26 cellular contexts compared by ENCODE assay signal in the genomic region with DNA sequence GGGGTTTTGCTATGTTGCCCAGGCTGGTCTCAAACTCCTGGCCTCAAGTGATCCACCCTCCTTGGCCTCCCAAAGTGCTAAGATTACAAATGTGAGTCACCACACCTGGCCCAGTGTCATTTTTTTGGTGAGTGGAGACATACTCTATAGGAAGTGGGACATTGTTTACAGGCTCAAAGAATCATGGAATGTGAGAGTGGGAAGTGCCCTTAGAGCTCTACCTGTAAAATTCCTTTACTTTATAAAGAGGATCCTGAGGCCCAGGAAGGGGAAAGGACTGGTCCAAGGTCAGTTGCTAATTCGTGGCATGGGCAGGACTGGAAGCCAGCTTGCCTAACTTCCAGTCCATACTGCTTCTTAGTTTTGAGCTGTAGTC. TPM values are rescaled to one million over a fixed set of nuclear protein-coding genes. Genes with fewer than 3 reads are reported as not detected.
DNase-seq lines count a peak whose midpoint lies in the region; ATAC-seq, FAIRE-seq and TF ChIP-seq lines count a peak whose summit lies in the region.
"Had no signal": no experiment of that assay in that cellular context is flagged by ENCODE, and none has a peak within 500 bp of the region (broad histone marks: within the 10 kb centered on the region; RNA-seq: fewer than 3 reads in every experiment).

No MANE protein-coding gene starts in this region.

- FAIRE-seq in pancreas (lab: Jason Lieb, UNC), result no peak
- FAIRE-seq: GM18507, H1 had no signal

- no peak overlapping the region for H3K9ac ChIP-seq in PC-3 (ENCODE audit: low read length)
- H3K9ac ChIP-seq: BLaER1 treated with 17β-estradiol and CSF1 and Interleukin-3, amounts not matched to agents 10 nM and 100 nM had no signal

- CTCF ChIA-PET in PC-3 (lab: Charles Lee), result interaction anchor here (0.6 kb wide), 1 partner anchor 11 kb away, joined by 7 read pairs; no protein-coding TSS in a partner anchor

- H3F3A ChIP-seq in PC-3 (ENCODE audit: low read length, unreplicated experiment), result no peaks in the 10 kb centered on the region

- POLR2A ChIA-PET in PC-3 (lab: Charles Lee; ENCODE audit: unreplicated experiment), result no interaction called here

- H3K4me2 ChIP-seq in PC-3 (ENCODE audit: low read length), result 0 out of 2 replicates have a peak overlapping the region, but pooled peaks have one; percentile 19
- H3K4me2 ChIP-seq: BLaER1 treated with 17β-estradiol and CSF1 and Interleukin-3, amounts not matched to agents 10 nM and 100 nM had no signal

- TF ChIP-seq CTCF in PC-3 (conservative IDR thresholded peaks at IDR 0.05; ENCODE audit: low read depth, low read length) (no peak), left lung (IDR thresholded peaks at IDR 0.05) (no peak), spleen (IDR thresholded peaks at IDR 0.05 in 8 of 11, conservative IDR thresholded peaks at IDR 0.05 in 3 of 11) (no peak), pancreas (IDR thresholded peaks at IDR 0.05) (no peak)

- H4K20me1 ChIP-seq in PC-3 (ENCODE audit: low read length), result no peaks in the 10 kb centered on the region
- H4K20me1 ChIP-seq: BLaER1 treated with 17β-estradiol and CSF1 and Interleukin-3, amounts not matched to agents 10 nM and 100 nM had no signal

- H3K9me2 ChIP-seq in PC-3 (replicated peaks; ENCODE audit: low read length), result no peaks in the 10 kb centered on the region

- H3K9me3 ChIP-seq in PC-3 (ENCODE audit: low read length) (no peaks in the 10 kb centered on the region), left lung (no peaks in the 10 kb centered on the region), spleen (no peaks in the 10 kb centered on the region), pancreas (no peaks in the 10 kb centered on the region)
- H3K9me3 ChIP-seq: BLaER1 treated with 17β-estradiol and CSF1 and Interleukin-3, amounts not matched to agents 10 nM and 100 nM; Caco-2 had no signal

- no peak for TF ChIP-seq POLR2A in spleen (IDR thresholded peaks at IDR 0.05)

- H3K27me3 ChIP-seq in PC-3 (ENCODE audit: low read length), result no peaks in the 10 kb centered on the region
- H3K27me3 ChIP-seq in left lung, result peaks cover 0 to 6% of the 10 kb centered on the region in 2 donors
- H3K27me3 ChIP-seq in spleen (replicated peaks in 1 of 7), result peaks cover 0 to 5% (median 0%) of the 10 kb centered on the region in 7 donors
- H3K27me3 ChIP-seq in pancreas, result no peaks in the 10 kb centered on the region
- H3K27me3 ChIP-seq: BLaER1 treated with 17β-estradiol and CSF1 and Interleukin-3, amounts not matched to agents 10 nM and 100 nM had no signal

- H2AFZ ChIP-seq in PC-3 (ENCODE audit: low read length), result peak overlapping the region; percentile 26; the same call in 1 of the 2 replicates

- H3K4me3 ChIP-seq in PC-3 (ENCODE audit: low read length) (no peak overlapping the region), left lung (no peak overlapping the region), spleen (no peak overlapping the region), pancreas (no peak overlapping the region)
- H3K4me3 ChIP-seq: BLaER1 treated with 17β-estradiol and CSF1 and Interleukin-3, amounts not matched to agents 10 nM and 100 nM had no signal

- intact Hi-C loops in PC-3 (cut with micrococcal nuclease), result no loop called here
- intact Hi-C loops in left lung (cut with DNase I), result no loop called here
- intact Hi-C loops in spleen (cut with DNase I; ENCODE audit: low total_unique reads), result no loop called here
- intact Hi-C loops in pancreas (cut with DNase I), result no loop called here

- no peaks in the 10 kb centered on the region for H3K79me2 ChIP-seq in PC-3 (ENCODE audit: low read length)

- no TSS peak for BruUV-seq in PC-3 (replicated peaks; lab: Mats Ljungman, UMichigan)

- H3K36me3 ChIP-seq in PC-3 (ENCODE audit: low read depth, low read length), result no peaks in the 10 kb centered on the region
- H3K36me3 ChIP-seq in left lung, result no peaks in the 10 kb centered on the region
- H3K36me3 ChIP-seq in spleen, result no peaks in the 10 kb centered on the region
- H3K36me3 ChIP-seq in pancreas, result no peaks in the 10 kb centered on the region
- H3K36me3 ChIP-seq: BLaER1 treated with 17β-estradiol and CSF1 and Interleukin-3, amounts not matched to agents 10 nM and 100 nM had no signal

- no peak overlapping the region for H3K27ac ChIP-seq in PC-3 (ENCODE audit: low read length)
- no peak overlapping the region for H3K27ac ChIP-seq in left lung
- H3K27ac ChIP-seq in spleen, result no peak overlapping the region
- no peak overlapping the region for H3K27ac ChIP-seq in pancreas
- H3K27ac ChIP-seq: 22Rv1; BLaER1 treated with 17β-estradiol and CSF1 and Interleukin-3, amounts not matched to agents 10 nM and 100 nM had no signal

- peak; percentile 29; the same call in 1 of the 2 replicates for ATAC-seq in PC-3
- peak; percentile 35 for ATAC-seq in left lung
- ATAC-seq in pancreas, result no peak

- H3K4me1 ChIP-seq in PC-3 (ENCODE audit: insufficient read depth, low read length) (peaks cover 12% of the 10 kb centered on the region), left lung (no peaks in the 10 kb centered on the region), spleen (no peaks in the 10 kb centered on the region), pancreas (no peaks in the 10 kb centered on the region)

- WGBS in spleen, 5 donors, result 23 to 57% (median 35%) methylated on average over 1 of the region's 1 CpG
- 32 to 41% methylated on average over 1 of the region's 1 CpG for WGBS in pancreas, 2 donors

- DNase-seq in DMS53 (lab: John Stamatoyannopoulos, UW), result peak; percentile 49
- DNase-seq in DMS53 treated with DMSO at 0.1 percent for 48 hours (lab: John Stamatoyannopoulos, UW; ENCODE audit: unreplicated experiment), result no peak
- peak; percentile 56 for DNase-seq in PC-3
- no peak for DNase-seq in left lung
- DNase-seq in spleen, result peak; percentile 2
- no peak for DNase-seq in DMS 273 (lab: John Stamatoyannopoulos, UW; ENCODE audit: unreplicated experiment)
- DNase-seq in pancreas, result no peak
- DNase-seq in NK-92 (lab: John Stamatoyannopoulos, UW; ENCODE audit: unreplicated experiment), result no peak
- DNase-seq: ACHN; CD4-positive, alpha-beta memory T cell; DMS153; GDM1; KBM-7; NCI-H1105; NCI-H146; NCI-H2029; NCI-H226; NCI-H510A treated with DMSO at 0.1 percent for 48 hours; NCI-H748 treated with DMSO at 0.1 percent for 48 hours; OCI-M1; Right ventricle myocardium superior had no signal

RNA-seq across cellular contexts. Expression of gene ADCK1, which starts 8.7 kb away (rescaled TPM):
- total RNA-seq in PC-3 (2014; rRNA removed), result 4.7 and 5.7 TPM in 2 replicates
- total RNA-seq in left lung, result 10 to 100 TPM in 1 of 2 donors, 1 to 10 TPM in 1; 9.4 to 10.3 TPM
- 10 to 100 TPM in 3 of 7 donors, 1 to 10 TPM in 4; 5.4 to 14.0 (median 8.2) TPM for total RNA-seq in spleen
- polyA plus RNA-seq in spleen, result 10 to 100 TPM in 1 of 3 donors, 1 to 10 TPM in 2; 5.0 to 10.8 (median 9.8) TPM
- total RNA-seq in pancreas, result 1 to 10 TPM; 2.9 to 6.9 (median 4.1) TPM
- 1 to 10 TPM; 9.7 to 9.9 TPM for polyA plus RNA-seq in pancreas

RNA-seq across cellular contexts. Expression of gene SNW1, which starts 30.3 kb away (rescaled TPM):
- 67.5 and 74.5 TPM in 2 replicates for total RNA-seq in PC-3 (2014; rRNA removed)
- 10 to 100 TPM; 50.9 to 51.9 TPM for total RNA-seq in left lung
- total RNA-seq in spleen, result 10 to 100 TPM; 46.3 to 77.3 (median 69.5) TPM
- polyA plus RNA-seq in spleen, result 10 to 100 TPM; 35.2 to 46.1 (median 38.4) TPM
- 10 to 100 TPM; 24.4 to 35.0 (median 30.2) TPM for total RNA-seq in pancreas
- polyA plus RNA-seq in pancreas, result 10 to 100 TPM; 13.7 to 34.3 TPM

Comparison
In these comparisons a context has a peak if more than half of its experiments do, and no peak if none do; other contexts are left out.
1. DNase-seq: peak in DMS53 (single experiment), PC-3 (single experiment) and spleen (single experiment); none in DMS53 treated with DMSO at 0.1 percent for 48 hours (single experiment), left lung (0 of 2), DMS 273 (single experiment), pancreas (0 of 6) and NK-92 (single experiment).
2. ATAC-seq: peak in PC-3 (single experiment) and left lung (single experiment); none in pancreas (0 of 4).